14 cellular contexts compared by ENCODE assay signal in the genomic region with DNA sequence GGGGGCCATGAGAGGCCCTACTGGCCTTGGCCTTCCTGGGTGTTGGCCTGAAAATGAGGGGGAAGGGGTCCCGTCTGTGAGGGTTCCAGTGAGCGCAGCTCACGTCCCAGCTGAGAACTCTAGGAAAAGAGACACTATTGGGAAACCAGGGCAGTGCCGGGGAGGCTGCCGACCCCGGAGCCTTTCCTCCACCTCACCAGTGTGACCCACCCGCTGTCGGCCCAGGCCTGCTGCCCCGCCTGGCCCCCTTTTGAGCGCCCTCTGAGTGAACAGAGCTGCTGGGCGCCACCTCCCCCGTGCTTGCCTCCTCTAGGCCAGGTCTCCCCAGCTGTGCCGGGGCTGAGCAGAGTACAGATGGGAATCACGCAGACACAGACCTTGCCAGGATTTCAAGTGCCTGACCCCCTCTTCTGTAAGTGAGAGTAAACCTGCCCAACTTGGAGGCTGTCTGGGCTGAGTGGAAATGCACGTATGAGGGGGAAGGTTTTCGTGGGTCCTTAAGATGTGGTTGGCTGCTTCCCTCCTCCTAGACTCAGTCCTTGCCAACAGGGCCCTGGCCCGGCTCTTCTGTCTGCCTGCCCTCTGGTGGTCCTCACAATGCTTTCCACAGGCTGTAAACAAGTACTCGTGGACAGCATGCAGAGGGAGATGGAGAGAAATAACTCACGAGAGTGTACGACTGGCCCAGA. TPM values are rescaled to one million over a fixed set of nuclear protein-coding genes. Genes with fewer than 3 reads are reported as not detected.
DNase-seq lines count a peak whose midpoint lies in the region; FAIRE-seq and TF ChIP-seq lines count a peak whose summit lies in the region.
"Had no signal": no experiment of that assay in that cellular context is flagged by ENCODE, and none has a peak within 500 bp of the region (broad histone marks: within the 10 kb centered on the region; RNA-seq: fewer than 3 reads in every experiment).

No MANE protein-coding gene starts in this region.

- no peaks in the 10 kb centered on the region for H3K27me3 ChIP-seq in hepatocyte
- H3K27me3 ChIP-seq in smooth muscle cell (ENCODE audit: low read depth) = no peaks in the 10 kb centered on the region
- H3K27me3 ChIP-seq: Peyer's patch had no signal

- H3K4me1 ChIP-seq in HEK293 (ENCODE audit: control insufficient read depth, insufficient read depth, low read length) = no peaks in the 10 kb centered on the region
- H3K4me1 ChIP-seq in hepatocyte (ENCODE audit: insufficient read depth) = peaks cover 7% of the 10 kb centered on the region
- peaks cover 15% of the 10 kb centered on the region for H3K4me1 ChIP-seq in smooth muscle cell (ENCODE audit: low read depth)

- H3K79me2 ChIP-seq in hepatocyte = no peaks in the 10 kb centered on the region
- no peaks in the 10 kb centered on the region for H3K79me2 ChIP-seq in smooth muscle cell (ENCODE audit: low read depth)

- WGBS in hepatocyte (ENCODE audit: low lambda C conversion rate, missing lambda C conversion rate) = 80% methylated on average over 20 of the region's 20 CpGs
- WGBS in smooth muscle cell (ENCODE audit: low lambda C conversion rate) = 83% methylated on average over 18 of the region's 20 CpGs

- H3K9me3 ChIP-seq in HEK293 (ENCODE audit: control insufficient read depth, insufficient read depth, low read depth, low read length) = no peaks in the 10 kb centered on the region
- no peaks in the 10 kb centered on the region for H3K9me3 ChIP-seq in hepatocyte (ENCODE audit: low read depth)
- no peaks in the 10 kb centered on the region for H3K9me3 ChIP-seq in smooth muscle cell (replicated peaks; ENCODE audit: low read depth)
- H3K9me3 ChIP-seq: Peyer's patch had no signal

- FAIRE-seq in GM12892 (lab: Jason Lieb, UNC) = no peak

- H3K4me3 ChIP-seq in HEK293 (ENCODE audit: low read depth, low read length) (no peak overlapping the region), hepatocyte (no peak overlapping the region), smooth muscle cell (no peak overlapping the region)
- H3K4me3 ChIP-seq: Peyer's patch had no signal

- H3K36me3 ChIP-seq in HEK293 (ENCODE audit: control insufficient read depth in 2 of 2, insufficient read depth in 1 of 2, low read length in 2 of 2) (no peaks in the 10 kb centered on the region), hepatocyte (replicated peaks; ENCODE audit: insufficient read depth, low read depth) (no peaks in the 10 kb centered on the region), smooth muscle cell (ENCODE audit: low read depth) (no peaks in the 10 kb centered on the region)
- H3K36me3 ChIP-seq: Peyer's patch had no signal

- TF ChIP-seq POLR2A in GM12892 (IDR thresholded peaks at IDR 0.05; ENCODE audit: low read depth, low read length) = no peak

- H3K27ac ChIP-seq in HEK293 (ENCODE audit: extremely low read depth, low read depth, low read length) (no peak overlapping the region), angular gyrus (ENCODE audit: low read depth, low read length) (peak overlapping the region; percentile 90), hepatocyte (no peak overlapping the region), smooth muscle cell (ENCODE audit: low read depth) (no peak overlapping the region)
- H3K27ac ChIP-seq: Peyer's patch had no signal

- no peaks in the 10 kb centered on the region for H3F3A ChIP-seq in smooth muscle cell (ENCODE audit: low read depth)

- POLR2A ChIA-PET in HEK293 (lab: Yijun Ruan, JAX) = interaction anchor here (0.9 kb wide), 1 partner anchor 49 kb away, joined by 3 read pairs; no protein-coding TSS in a partner anchor

- no peak overlapping the region for H2AFZ ChIP-seq in hepatocyte
- H2AFZ ChIP-seq in smooth muscle cell (ENCODE audit: low read depth) = peak overlapping the region; percentile 85

- peak; percentile 45; the same call in 1 of the 2 replicates for TF ChIP-seq CTCF in HEK293 (tag by site-specific recombination; IDR thresholded peaks at IDR 0.05)
- peak; percentile 27 for TF ChIP-seq CTCF in hepatocyte (IDR thresholded peaks at IDR 0.05; ENCODE audit: poor library complexity)
- TF ChIP-seq CTCF in smooth muscle cell (IDR thresholded peaks at IDR 0.05; ENCODE audit: borderline replicate concordance, insufficient read depth, poor library complexity, severe bottlenecking) = no peak

- H3K9me2 ChIP-seq in hepatocyte (replicated peaks; ENCODE audit: insufficient read depth) = no peaks in the 10 kb centered on the region

- CTCF ChIA-PET in HEK293 (lab: Yijun Ruan, JAX) = interaction anchor here (1.0 kb wide), 1 partner anchor 22 kb away, joined by 3 read pairs; no protein-coding TSS in a partner anchor

- H3K4me2 ChIP-seq in hepatocyte = peak overlapping the region; percentile 62
- peak overlapping the region; percentile 54 for H3K4me2 ChIP-seq in smooth muscle cell

- no peak overlapping the region for H3K9ac ChIP-seq in smooth muscle cell (ENCODE audit: low read depth)

- DNase-seq in hepatocyte (ENCODE audit: low spot score) (no peak), smooth muscle cell (lab: John Stamatoyannopoulos, UW; ENCODE audit: unreplicated experiment) (no peak), GM12892 (ENCODE audit: insufficient read length) (no peak), HuH-7 (ENCODE audit: low spot score) (no peak)
- no peak for DNase-seq in activated CD4-positive, alpha-beta T cell treated with anti-CD3 and anti-CD28 coated beads for 4 hours
- DNase-seq: activated CD8-positive, alpha-beta memory T cell treated with anti-CD3 and anti-CD28 coated beads, Interleukin-2, amount 50 U/mL, for 48 hours; activated naive CD8-positive, alpha-beta T cell treated with anti-CD3 and anti-CD28 coated beads, Interleukin-2, amount 10 ng/mL, durations not matched to agents 7 days and 5 days; IMR-90; NCI-H1048; Peyer's patch; stimulated activated CD4-positive, alpha-beta T cell treated with anti-CD3 and anti-CD28 coated beads, Interleukin-4, amount 100 ng/mL, for 1 hour; T-cell had no signal

- H4K20me1 ChIP-seq in hepatocyte (ENCODE audit: insufficient read depth, poor library complexity, severe bottlenecking) (no peaks in the 10 kb centered on the region), smooth muscle cell (ENCODE audit: low read depth) (no peaks in the 10 kb centered on the region)

TF ChIP-seq in HEK293, 187 proteins besides CTCF, POLR2A, EP300 and RAD21 (continues in another document):
- no peak for TF ChIP-seq ZNF585B (tag by site-specific recombination; IDR thresholded peaks at IDR 0.05)
- no peak for TF ChIP-seq ZNF324 (tag by site-specific recombination; IDR thresholded peaks at IDR 0.05)
- TF ChIP-seq, protein P1, sequence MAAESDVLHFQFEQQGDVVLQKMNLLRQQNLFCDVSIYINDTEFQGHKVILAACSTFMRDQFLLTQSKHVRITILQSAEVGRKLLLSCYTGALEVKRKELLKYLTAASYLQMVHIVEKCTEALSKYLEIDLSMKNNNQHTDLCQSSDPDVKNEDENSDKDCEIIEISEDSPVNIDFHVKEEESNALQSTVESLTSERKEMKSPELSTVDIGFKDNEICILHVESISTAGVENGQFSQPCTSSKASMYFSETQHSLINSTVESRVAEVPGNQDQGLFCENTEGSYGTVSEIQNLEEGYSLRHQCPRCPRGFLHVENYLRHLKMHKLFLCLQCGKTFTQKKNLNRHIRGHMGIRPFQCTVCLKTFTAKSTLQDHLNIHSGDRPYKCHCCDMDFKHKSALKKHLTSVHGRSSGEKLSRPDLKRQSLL (tag by site-specific recombination; IDR thresholded peaks at IDR 0.05) = no peak
- TF ChIP-seq, protein P2, sequence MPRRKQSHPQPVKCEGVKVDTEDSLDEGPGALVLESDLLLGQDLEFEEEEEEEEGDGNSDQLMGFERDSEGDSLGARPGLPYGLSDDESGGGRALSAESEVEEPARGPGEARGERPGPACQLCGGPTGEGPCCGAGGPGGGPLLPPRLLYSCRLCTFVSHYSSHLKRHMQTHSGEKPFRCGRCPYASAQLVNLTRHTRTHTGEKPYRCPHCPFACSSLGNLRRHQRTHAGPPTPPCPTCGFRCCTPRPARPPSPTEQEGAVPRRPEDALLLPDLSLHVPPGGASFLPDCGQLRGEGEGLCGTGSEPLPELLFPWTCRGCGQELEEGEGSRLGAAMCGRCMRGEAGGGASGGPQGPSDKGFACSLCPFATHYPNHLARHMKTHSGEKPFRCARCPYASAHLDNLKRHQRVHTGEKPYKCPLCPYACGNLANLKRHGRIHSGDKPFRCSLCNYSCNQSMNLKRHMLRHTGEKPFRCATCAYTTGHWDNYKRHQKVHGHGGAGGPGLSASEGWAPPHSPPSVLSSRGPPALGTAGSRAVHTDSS (tag by site-specific recombination; IDR thresholded peaks at IDR 0.05) = no peak
- no peak for TF ChIP-seq KLF10 (tag by site-specific recombination; IDR thresholded peaks at IDR 0.05)
- TF ChIP-seq, protein P3, sequence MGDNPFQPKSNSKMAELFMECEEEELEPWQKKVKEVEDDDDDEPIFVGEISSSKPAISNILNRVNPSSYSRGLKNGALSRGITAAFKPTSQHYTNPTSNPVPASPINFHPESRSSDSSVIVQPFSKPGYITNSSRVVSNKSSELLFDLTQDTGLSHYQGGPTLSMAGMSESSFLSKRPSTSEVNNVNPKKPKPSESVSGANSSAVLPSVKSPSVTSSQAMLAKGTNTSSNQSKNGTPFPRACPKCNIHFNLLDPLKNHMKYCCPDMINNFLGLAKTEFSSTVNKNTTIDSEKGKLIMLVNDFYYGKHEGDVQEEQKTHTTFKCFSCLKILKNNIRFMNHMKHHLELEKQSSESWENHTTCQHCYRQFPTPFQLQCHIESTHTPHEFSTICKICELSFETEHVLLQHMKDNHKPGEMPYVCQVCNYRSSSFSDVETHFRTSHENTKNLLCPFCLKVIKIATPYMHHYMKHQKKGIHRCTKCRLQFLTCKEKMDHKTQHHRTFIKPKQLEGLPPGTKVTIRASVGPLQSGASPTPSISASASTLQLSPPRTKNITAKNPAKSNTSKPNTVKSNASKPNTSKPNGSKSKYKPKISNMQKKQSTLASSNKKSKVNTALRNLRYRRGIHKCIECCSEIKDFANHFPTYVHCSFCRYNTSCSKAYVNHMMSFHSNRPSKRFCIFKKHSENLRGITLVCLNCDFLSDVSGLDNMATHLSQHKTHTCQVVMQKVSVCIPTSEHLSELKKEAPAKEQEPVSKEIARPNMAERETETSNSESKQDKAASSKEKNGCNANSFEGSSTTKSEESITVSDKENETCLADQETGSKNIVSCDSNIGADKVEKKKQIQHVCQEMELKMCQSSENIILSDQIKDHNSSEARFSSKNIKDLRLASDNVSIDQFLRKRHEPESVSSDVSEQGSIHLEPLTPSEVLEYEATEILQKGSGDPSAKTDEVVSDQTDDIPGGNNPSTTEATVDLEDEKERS (tag by site-specific recombination; IDR thresholded peaks at IDR 0.05) = no peak
- TF ChIP-seq ZNF626 (tag by site-specific recombination; IDR thresholded peaks at IDR 0.05) = no peak
- TF ChIP-seq ZNF561 (tag by site-specific recombination; IDR thresholded peaks at IDR 0.05; ENCODE audit: borderline replicate concordance) = no peak
- TF ChIP-seq ZNF76 (tag by site-specific recombination; IDR thresholded peaks at IDR 0.05; ENCODE audit: borderline replicate concordance, low read depth) = no peak

RNA-seq across cellular contexts. Expression of a gene that starts 17.3 kb away (rescaled TPM):
- total RNA-seq in hepatocyte (15.8 and 17.8 TPM in 2 replicates), smooth muscle cell (11.4 and 16.0 TPM in 2 replicates)
- polyA plus RNA-seq in hepatocyte (11.2 and 17.3 TPM in 2 replicates), smooth muscle cell (13.0 and 14.9 TPM in 2 replicates)
- polyA plus RNA-seq in GM12892 (2012; ENCODE audit: missing spikeins) = not detected
